8 cellular contexts compared by ENCODE assay signal in the genomic region with DNA sequence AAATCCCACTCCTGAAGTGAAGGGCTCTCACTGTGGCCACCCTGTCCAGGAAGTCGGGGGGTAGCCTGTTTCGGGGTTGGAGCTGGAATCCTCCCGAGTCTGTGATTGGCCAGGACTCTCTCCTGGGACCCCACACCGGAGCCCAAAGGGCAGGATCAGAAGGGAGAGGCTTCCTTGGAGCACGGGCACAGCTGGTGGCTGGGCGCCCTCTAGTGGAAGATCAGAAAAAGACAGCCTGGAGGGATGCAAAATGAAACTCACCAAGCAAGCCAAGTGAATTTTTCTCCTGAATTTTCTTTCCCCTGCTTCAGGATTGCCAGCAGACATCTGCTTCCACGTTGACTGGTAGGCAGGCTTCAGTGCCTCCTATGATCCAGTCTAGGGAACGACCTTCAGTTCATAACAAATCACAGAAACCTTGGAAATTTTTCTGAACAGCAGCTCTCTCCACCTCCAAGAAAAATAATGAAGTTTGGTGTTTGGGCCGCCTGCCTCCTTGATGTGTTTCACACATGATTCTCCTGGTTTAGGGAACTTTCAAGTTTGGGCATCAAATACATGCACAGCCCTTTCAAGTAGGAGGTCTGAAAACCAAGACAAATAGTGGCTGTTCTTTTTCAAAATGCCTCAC.
DNase-seq lines count a peak whose midpoint lies in the region; FAIRE-seq and TF ChIP-seq lines count a peak whose summit lies in the region.

No MANE protein-coding gene starts in this region.

- H3K27me3 Mint-ChIP-seq in endodermal cell (ENCODE audit: insufficient read depth): peaks cover 9% of the 10 kb centered on the region

- no peaks in the 10 kb centered on the region for H3K9me3 Mint-ChIP-seq in endodermal cell

- H3K36me3 Mint-ChIP-seq in endodermal cell (ENCODE audit: low read depth): no peaks in the 10 kb centered on the region

- 14 to 25% methylated on average over 4 to 9 of the region's 9 CpGs for WGBS in endodermal cell (ENCODE audit: insufficient coverage in 1 of 2, insufficient read length in 1 of 2), 2 experiments

- H3K9me3 ChIP-seq in endodermal cell (ENCODE audit: control insufficient read depth, low read length): no peaks in the 10 kb centered on the region

- H3K27me3 ChIP-seq in endodermal cell (ENCODE audit: control insufficient read depth, insufficient read depth, low read length, poor library complexity, severe bottlenecking): peaks cover 11% of the 10 kb centered on the region

- H3K4me3 ChIP-seq in endodermal cell (ENCODE audit: low read length): no peak overlapping the region

- H3K4me3 Mint-ChIP-seq in endodermal cell: no peak overlapping the region

- no peak overlapping the region for H3K27ac Mint-ChIP-seq in endodermal cell

- H3K9ac ChIP-seq in endodermal cell (ENCODE audit: extremely low read depth, low read length, poor library complexity, severe bottlenecking): no peak overlapping the region

- H3K36me3 ChIP-seq in endodermal cell (ENCODE audit: control insufficient read depth, insufficient read depth, low read length): no peaks in the 10 kb centered on the region

- no peak for FAIRE-seq in H54 (lab: Jason Lieb, UNC)

- no peaks in the 10 kb centered on the region for H3K4me1 Mint-ChIP-seq in endodermal cell

- TF ChIP-seq POLR2A in H54 (IDR thresholded peaks at IDR 0.05; ENCODE audit: low read depth, low read length): no peak

- TF ChIP-seq CTCF in AG09319 (IDR thresholded peaks at IDR 0.05; ENCODE audit: low read depth, low read length) (peak; percentile 97), endodermal cell (conservative IDR thresholded peaks at IDR 0.05) (peak; percentile 94)

- peak; percentile 8 for DNase-seq in AG09319 (ENCODE audit: extremely low read depth, low read depth)
- DNase-seq in H54 (ENCODE audit: insufficient read length, low spot score): peak; percentile 33
- DNase-seq in NCI-H748 treated with DMSO at 0.1 percent for 48 hours (lab: John Stamatoyannopoulos, UW): peak; percentile 1
- peak; percentile 10 to 34 for DNase-seq in activated CD8-positive, alpha-beta memory T cell treated with anti-CD3 and anti-CD28 coated beads for 1 hour (ENCODE audit: extremely low read depth in 1 of 2, low read depth in 1 of 2)
- DNase-seq in endodermal cell: peak; percentile 92
- DNase-seq in mucosa of gallbladder (ENCODE audit: low spot score): peak; percentile 40
- DNase-seq in stimulated activated CD8-positive, alpha-beta memory T cell treated with anti-CD3 and anti-CD28 coated beads, Interleukin-7, amount 100 ng/mL, for 48 hours (ENCODE audit: extremely low read depth in 1 of 2, low read depth in 1 of 2): peak; percentile 20 to 23
- no peak for DNase-seq in DMS153 treated with DMSO at 0.1 percent for 48 hours (lab: John Stamatoyannopoulos, UW; ENCODE audit: unreplicated experiment)

- H3K4me1 ChIP-seq in endodermal cell (ENCODE audit: control insufficient read depth, insufficient read depth, low read length): no peaks in the 10 kb centered on the region

- H3K27ac ChIP-seq in endodermal cell (ENCODE audit: low read depth, low read length): no peak overlapping the region
